7 cellular contexts compared by ENCODE assay signal in genomic region chr14:28142400-28143015, GRCh38.
DNase-seq lines count a peak whose midpoint lies in the region; ATAC-seq and TF ChIP-seq lines count a peak whose summit lies in the region.

No MANE protein-coding gene starts in this region.

- peaks cover 39% of the 10 kb centered on the region for H3K9me3 Mint-ChIP-seq in HFFc6
- peaks cover 3% of the 10 kb centered on the region for H3K9me3 Mint-ChIP-seq in neural crest cell
- peaks cover 16% of the 10 kb centered on the region for H3K9me3 Mint-ChIP-seq in activated T-cell treated with anti-CD3 and anti-CD28 coated beads, Interleukin-2, amount 50 U/mL, for 4 hours

- no peak overlapping the region for H3K4me3 Mint-ChIP-seq in HFFc6
- H3K4me3 Mint-ChIP-seq in neural crest cell = no peak overlapping the region
- H3K4me3 Mint-ChIP-seq in activated T-cell treated with anti-CD3 and anti-CD28 coated beads, Interleukin-2, amount 50 U/mL, for 4 hours = no peak overlapping the region

- no peak for ATAC-seq in activated T-cell treated with anti-CD3 and anti-CD28 coated beads, Interleukin-2, amount 50 U/mL, for 4 hours

- H3K36me3 Mint-ChIP-seq in HFFc6 (ENCODE audit: low read depth) (no peaks in the 10 kb centered on the region), neural crest cell (ENCODE audit: low read depth) (no peaks in the 10 kb centered on the region)
- no peaks in the 10 kb centered on the region for H3K36me3 Mint-ChIP-seq in activated T-cell treated with anti-CD3 and anti-CD28 coated beads, Interleukin-2, amount 50 U/mL, for 4 hours (ENCODE audit: insufficient read depth)

- TF ChIP-seq CTCF in HFFc6 (IDR thresholded peaks at IDR 0.05) (0 out of 2 replicates have a peak, but pooled peaks have one; percentile 15), neural crest cell (conservative IDR thresholded peaks at IDR 0.05) (peak; percentile 72)

- no peaks in the 10 kb centered on the region for H3K27me3 Mint-ChIP-seq in HFFc6 (ENCODE audit: insufficient read depth)
- H3K27me3 Mint-ChIP-seq in neural crest cell (ENCODE audit: low read depth) = no peaks in the 10 kb centered on the region
- no peaks in the 10 kb centered on the region for H3K27me3 Mint-ChIP-seq in activated T-cell treated with anti-CD3 and anti-CD28 coated beads, Interleukin-2, amount 50 U/mL, for 4 hours (ENCODE audit: low read depth)

- H3K27ac Mint-ChIP-seq in HFFc6 (no peak overlapping the region), neural crest cell (ENCODE audit: unreplicated experiment) (no peak overlapping the region)

- no peak for DNase-seq in HFFc6
- DNase-seq in NCI-H187 treated with DMSO at 0.1 percent for 48 hours (lab: John Stamatoyannopoulos, UW) = peak; percentile 15
- peak; percentile 53 for DNase-seq in astrocyte of the hippocampus (ENCODE audit: low read depth, low spot score)
- DNase-seq in neural crest cell (ENCODE audit: low read depth, low spot score) = no peak
- no peak for DNase-seq in activated T-cell treated with anti-CD3 and anti-CD28 coated beads, Interleukin-2, amount 50 U/mL, for 4 hours
- DNase-seq in COLO829 (ENCODE audit: low spot score) = no peak
- no peak for DNase-seq in stimulated activated naive CD4-positive, alpha-beta T cell treated with Interleukin-2 at 50 U/mL for 16 hours (lab: John Stamatoyannopoulos, UW)

- no peaks in the 10 kb centered on the region for H3K4me1 Mint-ChIP-seq in HFFc6 (ENCODE audit: low read depth)
- peaks cover 32% of the 10 kb centered on the region for H3K4me1 Mint-ChIP-seq in neural crest cell
- H3K4me1 Mint-ChIP-seq in activated T-cell treated with anti-CD3 and anti-CD28 coated beads, Interleukin-2, amount 50 U/mL, for 4 hours (ENCODE audit: low read depth) = no peaks in the 10 kb centered on the region

Comparison
In these comparisons a context has a peak if more than half of its experiments do, and no peak if none do; other contexts are left out.
1. DNase-seq: peak in NCI-H187 treated with DMSO at 0.1 percent for 48 hours (single experiment) and astrocyte of the hippocampus (single experiment); none in HFFc6 (single experiment), neural crest cell (single experiment), activated T-cell treated with anti-CD3 and anti-CD28 coated beads, Interleukin-2, amount 50 U/mL, for 4 hours (single experiment), COLO829 (single experiment) and stimulated activated naive CD4-positive, alpha-beta T cell treated with Interleukin-2 at 50 U/mL for 16 hours (single experiment).